ENCODE assay signal across 12 cellular contexts in the genomic region with DNA sequence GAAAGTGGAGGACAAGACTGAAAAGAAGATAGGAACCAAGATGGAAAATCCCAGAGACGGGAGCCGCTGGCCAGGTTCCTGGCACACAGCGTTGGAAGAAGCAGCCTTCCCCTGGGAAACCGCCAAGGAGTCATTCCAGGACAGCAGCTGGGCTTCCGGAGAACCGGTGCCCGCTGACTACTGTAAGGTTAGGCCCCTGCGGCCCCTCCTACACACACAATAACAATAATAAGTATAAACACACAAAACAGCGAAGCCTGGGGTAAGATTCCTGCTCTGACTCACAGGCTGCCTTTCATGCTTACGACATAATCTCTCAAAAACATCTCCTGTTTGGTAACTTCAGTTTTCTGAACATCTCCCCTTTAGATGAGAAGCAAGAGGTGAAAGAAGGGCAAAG. TPM values are rescaled to one million over a fixed set of nuclear protein-coding genes. Genes with fewer than 3 reads are reported as not detected.
A peak's percentile ranks its signal among the peaks of the same experiment; 100 is the strongest.
DNase-seq lines count a peak whose midpoint lies in the region; ATAC-seq lines count a peak whose summit lies in the region.
"Had no signal": no experiment of that assay in that cellular context is flagged by ENCODE, and none has a peak within 500 bp of the region (broad histone marks: within the 10 kb centered on the region; RNA-seq: fewer than 3 reads in every experiment).

No MANE protein-coding gene starts in this region.

- no peaks in the 10 kb centered on the region for H3K4me1 ChIP-seq in adipocyte (ENCODE audit: control insufficient read depth, insufficient read depth, low read length)

- H3K4me3 ChIP-seq in adipocyte (ENCODE audit: low read length): peak overlapping the region; percentile 8

- H3K27ac Mint-ChIP-seq in activated naive CD8-positive, alpha-beta T cell treated with anti-CD3 and anti-CD28 coated beads, Interleukin-2, amount 50 U/mL, for 24 hours: no peak overlapping the region
- H3K27ac Mint-ChIP-seq: T-cell had no signal

- intact Hi-C loops in left cardiac atrium (cut with DNase I): loop anchor here in 1 of 2 donors (10.0 kb wide), 1 partner anchor 277 kb away; no protein-coding TSS in a partner anchor

- H3K4me3 Mint-ChIP-seq in activated naive CD8-positive, alpha-beta T cell treated with anti-CD3 and anti-CD28 coated beads, Interleukin-2, amount 50 U/mL, for 24 hours: no peak overlapping the region
- H3K4me3 Mint-ChIP-seq: nephron, T-cell had no signal

- peaks cover 1% of the 10 kb centered on the region for H3K27me3 Mint-ChIP-seq in activated naive CD8-positive, alpha-beta T cell treated with anti-CD3 and anti-CD28 coated beads, Interleukin-2, amount 50 U/mL, for 24 hours

- peak; percentile 91 for DNase-seq in H4 (ENCODE audit: low spot score)
- DNase-seq in adipocyte (ENCODE audit: low read depth): no peak
- peak; percentile 72 for DNase-seq in left cardiac atrium
- DNase-seq in renal cortical epithelial cell (ENCODE audit: low read depth): peak; percentile 95
- DNase-seq in DMS114 treated with DMSO at 0.1 percent for 48 hours (lab: John Stamatoyannopoulos, UW; ENCODE audit: unreplicated experiment): no peak
- DNase-seq in stimulated activated CD4-positive, alpha-beta T cell treated with anti-CD3 and anti-CD28 coated beads, Interleukin-4, amount 100 ng/mL, for 1 hour: no peak
- DNase-seq in T1000 (lab: John Stamatoyannopoulos, UW): no peak
- DNase-seq in activated naive CD8-positive, alpha-beta T cell treated with anti-CD3 and anti-CD28 coated beads, Interleukin-2, amount 50 U/mL, for 24 hours: no peak
- DNase-seq: activated effector memory CD4-positive, alpha-beta T cell treated with Interleukin-2 at 50 U/mL for 16 hours; esophagus squamous epithelium; T-cell had no signal

- H3K9me3 Mint-ChIP-seq in activated naive CD8-positive, alpha-beta T cell treated with anti-CD3 and anti-CD28 coated beads, Interleukin-2, amount 50 U/mL, for 24 hours: no peaks in the 10 kb centered on the region
- H3K9me3 Mint-ChIP-seq: T-cell had no signal

- H3K9ac ChIP-seq in adipocyte (ENCODE audit: low read length): no peak overlapping the region

- ATAC-seq in left cardiac atrium: peak; percentile 80 to 93
- ATAC-seq in activated naive CD8-positive, alpha-beta T cell treated with anti-CD3 and anti-CD28 coated beads, Interleukin-2, amount 50 U/mL, for 24 hours: no peak
- ATAC-seq: T-cell had no signal

- no peaks in the 10 kb centered on the region for H3K36me3 Mint-ChIP-seq in activated naive CD8-positive, alpha-beta T cell treated with anti-CD3 and anti-CD28 coated beads, Interleukin-2, amount 50 U/mL, for 24 hours (ENCODE audit: low read depth)
- H3K36me3 Mint-ChIP-seq: T-cell had no signal

- no peaks in the 10 kb centered on the region for H3K9me3 ChIP-seq in adipocyte (ENCODE audit: control insufficient read depth, low read length)
- H3K9me3 ChIP-seq: esophagus squamous epithelium had no signal

- no peaks in the 10 kb centered on the region for H3K36me3 ChIP-seq in adipocyte (ENCODE audit: control insufficient read depth, insufficient read depth, low read length, severe bottlenecking)
- H3K36me3 ChIP-seq: esophagus squamous epithelium had no signal

- H3K27me3 ChIP-seq in adipocyte (replicated peaks; ENCODE audit: control insufficient read depth, insufficient read depth, low read length): peaks cover 17% of the 10 kb centered on the region
- H3K27me3 ChIP-seq: esophagus squamous epithelium had no signal

- H3K4me1 Mint-ChIP-seq in activated naive CD8-positive, alpha-beta T cell treated with anti-CD3 and anti-CD28 coated beads, Interleukin-2, amount 50 U/mL, for 24 hours: no peaks in the 10 kb centered on the region
- H3K4me1 Mint-ChIP-seq: T-cell had no signal

RNA-seq across cellular contexts. Expression of gene MYCN, which starts 28.1 kb away (rescaled TPM):
- 0.66 TPM in 1 of 2 replicates, not detected in the other for total RNA-seq in H4 (2014; rRNA removed; shearing (Covaris generic))
- under 1 TPM; 0.53 to 0.73 TPM for total RNA-seq in left cardiac atrium
- total RNA-seq in renal cortical epithelial cell: not detected in 2 replicates

Comparison
In these comparisons a context has a peak if more than half of its experiments do, and no peak if none do; other contexts are left out.
1. DNase-seq: peak in H4 (single experiment), left cardiac atrium (single experiment) and renal cortical epithelial cell (single experiment); none in adipocyte (single experiment), DMS114 treated with DMSO at 0.1 percent for 48 hours (single experiment), stimulated activated CD4-positive, alpha-beta T cell treated with anti-CD3 and anti-CD28 coated beads, Interleukin-4, amount 100 ng/mL, for 1 hour (single experiment), T1000 (single experiment) and activated naive CD8-positive, alpha-beta T cell treated with anti-CD3 and anti-CD28 coated beads, Interleukin-2, amount 50 U/mL, for 24 hours (single experiment).